In the genomic region with DNA sequence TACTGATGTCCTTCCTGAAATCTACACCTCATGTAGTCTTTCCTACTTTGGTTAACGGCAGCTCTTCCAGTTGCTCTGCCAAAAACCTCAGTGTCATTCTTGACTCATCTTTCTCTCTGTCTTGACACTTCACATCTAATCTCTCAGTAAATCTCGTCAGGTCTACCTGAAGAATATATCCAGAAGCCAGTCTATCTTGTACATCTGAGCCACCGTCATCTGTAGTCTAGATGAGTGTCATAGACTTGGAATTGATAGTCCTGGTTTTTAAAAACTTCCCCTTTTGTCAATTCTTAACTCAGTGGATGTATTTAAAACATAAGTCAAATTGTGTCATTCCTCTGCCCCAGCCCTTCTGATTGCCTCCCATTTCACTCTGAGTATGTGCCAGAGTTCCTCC, we compare ENCODE assay signal across 4 cellular contexts.
DNase-seq lines count a peak whose midpoint lies in the region; ATAC-seq, FAIRE-seq and TF ChIP-seq lines count a peak whose summit lies in the region.
"Not testable (repeated sequence)": the region's sequence is repeated elsewhere in the genome, so short reads cannot be mapped to it uniquely, and the experiment has no call there.

No MANE protein-coding gene starts in this region.

- in situ Hi-C loops in K562 (cut with MboI): not testable (repeated sequence)

- H4K91ac ChIP-seq in trophoblast cell (ENCODE audit: low read depth, low read length): not testable (repeated sequence)

- TF ChIP-seq RAD21 in K562 (CRISPR knock-in tag; conservative IDR thresholded peaks at IDR 0.05 in 1 of 2, IDR thresholded peaks at IDR 0.05 in 1 of 2): not testable (repeated sequence)

- H3K27me3 ChIP-seq in K562 (ENCODE audit: control insufficient read depth in 2 of 2, insufficient read depth in 2 of 2, low read length in 2 of 2); trophoblast cell (ENCODE audit: insufficient read depth, low read length): not testable (repeated sequence)

- H3K14ac ChIP-seq in trophoblast cell (ENCODE audit: low read length): not testable (repeated sequence)

- H3K18ac ChIP-seq in trophoblast cell (ENCODE audit: low read length): not testable (repeated sequence)

- not testable (repeated sequence) for H2AK5ac ChIP-seq in trophoblast cell (ENCODE audit: low read length)

- H3K27ac ChIP-seq in K562 (ENCODE audit: extremely low read depth, low read depth, low read length); trophoblast cell (ENCODE audit: low read depth, low read length): not testable (repeated sequence)

- not testable (repeated sequence) for H3K4me3 ChIP-seq in K562; trophoblast cell (ENCODE audit: low read depth, low read length)

- peak; percentile 8 for DNase-seq in MV-4-11 (lab: John Stamatoyannopoulos, UW)
- peak; percentile 3 for DNase-seq in NOMO-1 treated with DMSO at 0.1 percent for 48 hours (lab: John Stamatoyannopoulos, UW; ENCODE audit: unreplicated experiment)
- not testable (repeated sequence) for DNase-seq in K562 (ENCODE audit: extremely low read depth in 1 of 4, low spot score in 3 of 4)
- DNase-seq in trophoblast cell: peak; percentile 52 to 67

- not testable (repeated sequence) for H3K23ac ChIP-seq in trophoblast cell (ENCODE audit: low read length)

- H4K8ac ChIP-seq in trophoblast cell (ENCODE audit: low read depth, low read length): not testable (repeated sequence)

- not testable (repeated sequence) for H3K9me1 ChIP-seq in K562 (ENCODE audit: control insufficient read depth, insufficient read depth, low read length)

- not testable (repeated sequence) for H3K9me3 ChIP-seq in K562 (replicated peaks; ENCODE audit: control insufficient read depth, insufficient read depth, low read depth, low read length); trophoblast cell (ENCODE audit: insufficient read depth, low read depth, low read length)

- POLR2A ChIA-PET in K562 (lab: Yijun Ruan, JAX): interaction anchor here (1.1 kb wide), 1 partner anchor 43 kb away, joined by 3 read pairs; no protein-coding TSS in a partner anchor

- not testable (repeated sequence) for H3K79me1 ChIP-seq in trophoblast cell (ENCODE audit: low read length)

- BruUV-seq in K562 (replicated peaks; lab: Mats Ljungman, UMichigan): not testable (repeated sequence)

- H2BK5ac ChIP-seq in trophoblast cell (ENCODE audit: low read depth, low read length, poor library complexity): not testable (repeated sequence)

- FAIRE-seq in K562 (lab: Jason Lieb, UNC): not testable (repeated sequence)

- not testable (repeated sequence) for H4K12ac ChIP-seq in trophoblast cell (ENCODE audit: low read depth, low read length)

- TF ChIP-seq EP300 in K562 (IDR thresholded peaks at IDR 0.05; ENCODE audit: low read length): not testable (repeated sequence)

- H3K9ac ChIP-seq in K562 (ENCODE audit: insufficient read depth in 1 of 2, low read depth in 2 of 2, low read length in 2 of 2); trophoblast cell (ENCODE audit: low read length): not testable (repeated sequence)

- H2BK12ac ChIP-seq in trophoblast cell (ENCODE audit: low read length): not testable (repeated sequence)

- not testable (repeated sequence) for H3K79me2 ChIP-seq in K562 (ENCODE audit: control insufficient read depth, insufficient read depth, low read length); trophoblast cell (ENCODE audit: control insufficient read depth, insufficient read depth, low read length, poor library complexity)

- H3K36me3 ChIP-seq in K562 (ENCODE audit: control insufficient read depth, insufficient read depth, low read length); trophoblast cell (ENCODE audit: control insufficient read depth in 1 of 2, insufficient read depth in 2 of 2, low read length in 2 of 2): not testable (repeated sequence)

- CTCF ChIA-PET in K562 (lab: Yijun Ruan, JAX; ENCODE audit: low intra/inter-chr PET ratio): not testable (repeated sequence)

- intact Hi-C loops in K562 (cut with micrococcal nuclease): not testable (repeated sequence)

- not testable (repeated sequence) for ATAC-seq in K562

- not testable (repeated sequence) for H3K4me2 ChIP-seq in K562 (ENCODE audit: insufficient read depth, low read length); trophoblast cell (ENCODE audit: low read length)

- not testable (repeated sequence) for TF ChIP-seq CTCF in K562 (IDR thresholded peaks at IDR 0.05 in 2 of 3, conservative IDR thresholded peaks at IDR 0.05 in 1 of 3; ENCODE audit: insufficient read depth in 2 of 3, low read depth in 1 of 3, low read length in 3 of 3)

- not testable (repeated sequence) for H4K20me1 ChIP-seq in K562 (replicated peaks; ENCODE audit: control insufficient read depth, insufficient read depth, low read length)

- not testable (repeated sequence) for H3K4me1 ChIP-seq in K562 (replicated peaks in 1 of 2; ENCODE audit: control insufficient read depth in 2 of 2, insufficient read depth in 2 of 2, low read length in 2 of 2); trophoblast cell (ENCODE audit: control insufficient read depth in 1 of 2, insufficient read depth in 2 of 2, low read length in 2 of 2)

- not testable (repeated sequence) for TF ChIP-seq POLR2A in K562 (conservative IDR thresholded peaks at IDR 0.05)

- not testable (repeated sequence) for H3K4ac ChIP-seq in trophoblast cell (ENCODE audit: low read depth, low read length)

- not testable (repeated sequence) for H2BK120ac ChIP-seq in trophoblast cell (ENCODE audit: insufficient read depth, low read length, poor library complexity)

- H2AFZ ChIP-seq in K562 (ENCODE audit: low read depth, low read length); trophoblast cell (ENCODE audit: insufficient read depth, low read length, poor library complexity): not testable (repeated sequence)

- WGBS in K562 (ENCODE audit: insufficient coverage, low coverage, missing lambda C conversion rate): 29% methylated on average over 3 of the region's 3 CpGs
- no CpG with 5 or more reads among the region's 3 CpGs for WGBS in trophoblast cell (ENCODE audit: extremely low coverage, insufficient coverage, insufficient read length)

TF ChIP-seq in K562, 482 proteins besides CTCF, POLR2A, EP300 and RAD21:
- TF ChIP-seq, protein P1, sequence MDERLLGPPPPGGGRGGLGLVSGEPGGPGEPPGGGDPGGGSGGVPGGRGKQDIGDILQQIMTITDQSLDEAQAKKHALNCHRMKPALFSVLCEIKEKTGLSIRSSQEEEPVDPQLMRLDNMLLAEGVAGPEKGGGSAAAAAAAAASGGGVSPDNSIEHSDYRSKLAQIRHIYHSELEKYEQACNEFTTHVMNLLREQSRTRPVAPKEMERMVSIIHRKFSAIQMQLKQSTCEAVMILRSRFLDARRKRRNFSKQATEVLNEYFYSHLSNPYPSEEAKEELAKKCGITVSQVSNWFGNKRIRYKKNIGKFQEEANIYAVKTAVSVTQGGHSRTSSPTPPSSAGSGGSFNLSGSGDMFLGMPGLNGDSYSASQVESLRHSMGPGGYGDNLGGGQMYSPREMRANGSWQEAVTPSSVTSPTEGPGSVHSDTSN (CRISPR knock-in tag; IDR thresholded peaks at IDR 0.05; ENCODE audit: low read depth): not testable (repeated sequence)
- TF ChIP-seq, protein P1 (tag; conservative IDR thresholded peaks at IDR 0.05; ENCODE audit: low read depth): peak; percentile 59
- TF ChIP-seq FOSL1 (tag; conservative IDR thresholded peaks at IDR 0.05) (0 out of 2 replicates have a peak, but pooled peaks have one; percentile 21), MEIS2 (IDR thresholded peaks at IDR 0.05; ENCODE audit: partially characterized antibody) (peak; percentile 31)
TF ChIP-seq in K562: peak in this region for 3; not testable (repeated sequence) for 479.
